In genomic region chr13:97491452-97491851, GRCh38 we compare ENCODE assay signal across 14 cellular contexts.
"Had no signal": no experiment of that assay in that cellular context is flagged by ENCODE, and none has a peak within 500 bp of the region (broad histone marks: within the 10 kb centered on the region; RNA-seq: fewer than 3 reads in every experiment).

No MANE protein-coding gene starts in this region.

- H3K4me1 ChIP-seq: gastroesophageal sphincter, prostate gland, spleen, upper lobe of right lung had no signal

- DNase-seq: activated gamma-delta T cell treated with Interleukin-2 at 50 U/mL for 16 hours; activated T-cell treated with anti-CD3 and anti-CD28 coated beads, Interleukin-2, amount 50 U/mL, for 1 hour; esophagus squamous epithelium; head of caudate nucleus; hypothalamus; ovary; spleen; stimulated activated CD4-positive, alpha-beta T cell treated with anti-CD3 and anti-CD28 coated beads, Interleukin-4, amount 100 ng/mL, for 1 hour; stimulated activated naive CD4-positive, alpha-beta T cell treated with Interleukin-2 at 50 U/mL for 16 hours; T1000; upper lobe of right lung had no signal

- H3K36me3 ChIP-seq: esophagus squamous epithelium, gastroesophageal sphincter, neutrophil, ovary, prostate gland, spleen, upper lobe of right lung had no signal

- H3K4me3 ChIP-seq: esophagus squamous epithelium, gastroesophageal sphincter, ovary, prostate gland, spleen, upper lobe of right lung had no signal

- H3K27me3 ChIP-seq: esophagus squamous epithelium, gastroesophageal sphincter, neutrophil, ovary, spleen, upper lobe of right lung had no signal

- H3K9me3 ChIP-seq: esophagus squamous epithelium, neutrophil, ovary, prostate gland had no signal

- H3K27ac ChIP-seq: gastroesophageal sphincter, neutrophil, ovary, prostate gland, spleen, upper lobe of right lung had no signal
